Comparison of ENCODE assay signal across 11 cellular contexts in the genomic region with DNA sequence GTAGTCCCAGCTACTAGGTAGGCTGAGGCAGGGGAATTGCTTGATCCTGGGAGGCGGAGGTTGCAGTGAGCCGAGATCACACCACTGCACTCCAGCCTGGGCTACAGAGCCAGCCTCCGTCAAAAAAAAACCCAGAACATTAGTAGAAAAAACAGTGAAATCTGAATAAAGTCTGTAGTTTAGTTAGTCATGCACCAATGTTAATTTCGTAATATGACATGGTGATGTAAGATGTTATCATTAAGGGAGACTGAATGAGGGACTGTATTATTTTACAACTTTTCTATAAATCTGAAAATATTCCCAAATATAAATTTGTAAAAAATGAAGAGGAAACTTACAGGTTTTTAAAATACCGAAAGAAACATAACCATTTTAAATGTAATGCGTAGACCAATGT. TPM values are rescaled to one million over a fixed set of nuclear protein-coding genes. Genes with fewer than 3 reads are reported as not detected.
DNase-seq lines count a peak whose midpoint lies in the region; ATAC-seq and TF ChIP-seq lines count a peak whose summit lies in the region.
"Had no signal": no experiment of that assay in that cellular context is flagged by ENCODE, and none has a peak within 500 bp of the region (broad histone marks: within the 10 kb centered on the region; RNA-seq: fewer than 3 reads in every experiment).

No MANE protein-coding gene starts in this region.

- peaks cover 23% of the 10 kb centered on the region for H3K36me3 Mint-ChIP-seq in activated naive CD8-positive, alpha-beta T cell treated with anti-CD3 and anti-CD28 coated beads, Interleukin-2, amount 50 U/mL, for 24 hours (ENCODE audit: low read depth)
- H3K36me3 Mint-ChIP-seq in activated naive CD8-positive, alpha-beta T cell treated with anti-CD3 and anti-CD28 coated beads for 36 hours, result peaks cover 12% of the 10 kb centered on the region
- peaks cover 38% of the 10 kb centered on the region for H3K36me3 Mint-ChIP-seq in type B pancreatic cell

- H3K27ac ChIP-seq in angular gyrus (ENCODE audit: low read depth, low read length), result peak overlapping the region; percentile 51

- H3K27me3 Mint-ChIP-seq in activated naive CD8-positive, alpha-beta T cell treated with anti-CD3 and anti-CD28 coated beads, Interleukin-2, amount 50 U/mL, for 24 hours, result peaks cover 7% of the 10 kb centered on the region
- peaks cover 24% of the 10 kb centered on the region for H3K27me3 Mint-ChIP-seq in activated naive CD8-positive, alpha-beta T cell treated with anti-CD3 and anti-CD28 coated beads for 36 hours
- peaks cover 6% of the 10 kb centered on the region for H3K27me3 Mint-ChIP-seq in type B pancreatic cell

- no peaks in the 10 kb centered on the region for H3K9me3 Mint-ChIP-seq in activated naive CD8-positive, alpha-beta T cell treated with anti-CD3 and anti-CD28 coated beads, Interleukin-2, amount 50 U/mL, for 24 hours
- no peaks in the 10 kb centered on the region for H3K9me3 Mint-ChIP-seq in activated naive CD8-positive, alpha-beta T cell treated with anti-CD3 and anti-CD28 coated beads for 36 hours
- peaks cover 4% of the 10 kb centered on the region for H3K9me3 Mint-ChIP-seq in type B pancreatic cell

- no peak for ATAC-seq in activated naive CD8-positive, alpha-beta T cell treated with anti-CD3 and anti-CD28 coated beads, Interleukin-2, amount 50 U/mL, for 24 hours
- ATAC-seq: Panc1 had no signal

- no peak overlapping the region for H3K27ac Mint-ChIP-seq in activated naive CD8-positive, alpha-beta T cell treated with anti-CD3 and anti-CD28 coated beads, Interleukin-2, amount 50 U/mL, for 24 hours
- no peak overlapping the region for H3K27ac Mint-ChIP-seq in activated naive CD8-positive, alpha-beta T cell treated with anti-CD3 and anti-CD28 coated beads for 36 hours
- H3K27ac Mint-ChIP-seq in type B pancreatic cell, result peak overlapping the region; percentile 100

- H3K4me3 Mint-ChIP-seq in activated naive CD8-positive, alpha-beta T cell treated with anti-CD3 and anti-CD28 coated beads, Interleukin-2, amount 50 U/mL, for 24 hours, result peak overlapping the region; percentile 96
- no peak overlapping the region for H3K4me3 Mint-ChIP-seq in activated naive CD8-positive, alpha-beta T cell treated with anti-CD3 and anti-CD28 coated beads for 36 hours
- peak overlapping the region; percentile 96 for H3K4me3 Mint-ChIP-seq in type B pancreatic cell

- no peak for TF ChIP-seq CTCF in type B pancreatic cell (conservative IDR thresholded peaks at IDR 0.05)

- H3K4me1 Mint-ChIP-seq in activated naive CD8-positive, alpha-beta T cell treated with anti-CD3 and anti-CD28 coated beads, Interleukin-2, amount 50 U/mL, for 24 hours, result peaks cover 72% of the 10 kb centered on the region
- H3K4me1 Mint-ChIP-seq in activated naive CD8-positive, alpha-beta T cell treated with anti-CD3 and anti-CD28 coated beads for 36 hours, result peaks cover 29% of the 10 kb centered on the region
- H3K4me1 Mint-ChIP-seq in type B pancreatic cell (ENCODE audit: unreplicated experiment), result peaks cover 35% of the 10 kb centered on the region

- no peak for DNase-seq in activated naive CD8-positive, alpha-beta T cell treated with anti-CD3 and anti-CD28 coated beads, Interleukin-2, amount 50 U/mL, for 24 hours
- no peak for DNase-seq in activated naive CD8-positive, alpha-beta T cell treated with anti-CD3 and anti-CD28 coated beads for 36 hours
- DNase-seq in iris pigment epithelial cell (ENCODE audit: low read depth) (peak; percentile 58), type B pancreatic cell (ENCODE audit: extremely low spot score, unreplicated experiment) (no peak), activated gamma-delta T cell treated with Interleukin-2 at 50 U/mL for 16 hours (no peak), NCI-H1417 treated with DMSO at 0.1 percent for 48 hours (lab: John Stamatoyannopoulos, UW) (no peak)
- DNase-seq in stimulated activated CD4-positive, alpha-beta T cell treated with anti-CD3 and anti-CD28 coated beads, Interleukin-4, amount 100 ng/mL, for 4 hours, result no peak
- DNase-seq: CD4-positive, alpha-beta memory T cell; NCI-H1048 had no signal

RNA-seq across cellular contexts. Expression of gene GSTA4, which starts 2.1 kb away (rescaled TPM):
- 1 to 10 TPM; 8.4 to 8.5 TPM for total RNA-seq in activated naive CD8-positive, alpha-beta T cell treated with anti-CD3 and anti-CD28 coated beads for 36 hours
- 51.0 and 72.9 TPM in 2 replicates for total RNA-seq in type B pancreatic cell (ENCODE audit: low replicate concordance)
- total RNA-seq: CD4-positive, alpha-beta memory T cell had no signal
